21 cellular contexts compared by ENCODE assay signal in genomic region chr14:99216191-99216590, GRCh38. TPM values are rescaled to one million over a fixed set of nuclear protein-coding genes. Genes with fewer than 3 reads are reported as not detected.
DNase-seq lines count a peak whose midpoint lies in the region; ATAC-seq and TF ChIP-seq lines count a peak whose summit lies in the region.
"Had no signal": no experiment of that assay in that cellular context is flagged by ENCODE, and none has a peak within 500 bp of the region (broad histone marks: within the 10 kb centered on the region; RNA-seq: fewer than 3 reads in every experiment).

No MANE protein-coding gene starts in this region.

- H3K4me1 ChIP-seq in RWPE2 (ENCODE audit: insufficient read depth, poor library complexity, severe bottlenecking) (peaks cover 11% of the 10 kb centered on the region), gastrocnemius medialis (no peaks in the 10 kb centered on the region), right cardiac atrium (ENCODE audit: control insufficient read depth, insufficient read depth, low read length) (no peaks in the 10 kb centered on the region)
- H3K4me1 ChIP-seq: breast epithelium, HAP-1, psoas muscle had no signal

- intact Hi-C loops in activated naive CD4-positive, alpha-beta T cell treated with anti-CD3 and anti-CD28 coated beads for 36 hours (cut with micrococcal nuclease) = no loop called here
- intact Hi-C loops in gastrocnemius medialis (cut with DNase I; ENCODE audit: low total_unique reads) = no loop called here
- intact Hi-C loops in right cardiac atrium (cut with DNase I) = no loop called here

- ATAC-seq in RWPE2 (ENCODE audit: low read depth) (no peak), omental fat pad (ENCODE audit: low FRiP score) (peak; percentile 21), gastrocnemius medialis (no peak), right cardiac atrium (no peak)
- ATAC-seq in activated naive CD8-positive, alpha-beta T cell treated with anti-CD3 and anti-CD28 coated beads, Interleukin-2, amount 10 ng/mL, durations not matched to agents 7 days and 5 days (ENCODE audit: low read depth) = no peak
- ATAC-seq: psoas muscle had no signal

- no peak for TF ChIP-seq POLR2A in gastrocnemius medialis (IDR thresholded peaks at IDR 0.05)

- 87% methylated on average over 10 of the region's 10 CpGs for WGBS in right cardiac atrium

- no peak for DNase-seq in activated naive CD4-positive, alpha-beta T cell treated with anti-CD3 and anti-CD28 coated beads for 36 hours
- no peak for DNase-seq in activated naive CD4-positive, alpha-beta T cell (lab: John Stamatoyannopoulos, UW)
- DNase-seq in RWPE2 (ENCODE audit: low spot score) (peak; percentile 45), omental fat pad (ENCODE audit: low spot score) (no peak), gastrocnemius medialis (no peak), right cardiac atrium (no peak), SKM-1 treated with dmso at 0.1 percent for 144 hours (lab: John Stamatoyannopoulos, UW; ENCODE audit: unreplicated experiment) (no peak)
- no peak for DNase-seq in activated naive CD8-positive, alpha-beta T cell treated with anti-CD3 and anti-CD28 coated beads, Interleukin-2, amount 10 ng/mL, durations not matched to agents 7 days and 5 days
- DNase-seq: activated gamma-delta T cell treated with Interleukin-2 at 50 U/mL for 16 hours, DND-41, foreskin melanocyte, Kasumi-1, NCI-H1092, NCI-H2081, NCI-H446, nephron progenitor cell, psoas muscle had no signal

- in situ Hi-C loops in gastrocnemius medialis (cut with MboI; ENCODE audit: low sequenced_read_pairs in 4 of 4) = no loop called here

- H3K27ac ChIP-seq in RWPE2 (ENCODE audit: poor library complexity, severe bottlenecking) (no peak overlapping the region), gastrocnemius medialis (no peak overlapping the region), right cardiac atrium (ENCODE audit: low read length) (no peak overlapping the region)
- H3K27ac ChIP-seq: breast epithelium, epithelial cell of prostate, psoas muscle had no signal

- CTCF ChIA-PET in activated naive CD4-positive, alpha-beta T cell treated with anti-CD3 and anti-CD28 coated beads for 36 hours (lab: Charles Lee) = interaction anchor here (0.8 to 3.0 kb wide), 7 partner anchors 8 to 51 kb away, joined by 3 to 12 read pairs (median 5); no protein-coding TSS in a partner anchor

- H3K4me1 Mint-ChIP-seq in activated naive CD4-positive, alpha-beta T cell treated with anti-CD3 and anti-CD28 coated beads for 36 hours (ENCODE audit: low read depth) = peaks cover 91% of the 10 kb centered on the region
- peaks cover 74% of the 10 kb centered on the region for H3K4me1 Mint-ChIP-seq in activated naive CD8-positive, alpha-beta T cell treated with anti-CD3 and anti-CD28 coated beads, Interleukin-2, amount 10 ng/mL, durations not matched to agents 7 days and 5 days

- no peaks in the 10 kb centered on the region for H3K27me3 Mint-ChIP-seq in activated naive CD4-positive, alpha-beta T cell treated with anti-CD3 and anti-CD28 coated beads for 36 hours (ENCODE audit: low read depth)
- H3K27me3 Mint-ChIP-seq in activated naive CD8-positive, alpha-beta T cell treated with anti-CD3 and anti-CD28 coated beads, Interleukin-2, amount 10 ng/mL, durations not matched to agents 7 days and 5 days = no peaks in the 10 kb centered on the region
- H3K27me3 Mint-ChIP-seq: dendritic cell treated with granulocyte-macrophage colony-stimulating factor and Interleukin-4, amounts not matched to agents 40 ng/mL and 50 ng/mL, for 4 days had no signal

- H3K36me3 ChIP-seq in RWPE2 (ENCODE audit: low read depth) = no peaks in the 10 kb centered on the region
- no peaks in the 10 kb centered on the region for H3K36me3 ChIP-seq in gastrocnemius medialis
- H3K36me3 ChIP-seq: breast epithelium, HAP-1 had no signal

- H3K4me3 Mint-ChIP-seq in activated naive CD4-positive, alpha-beta T cell treated with anti-CD3 and anti-CD28 coated beads for 36 hours = peak overlapping the region; percentile 71
- H3K4me3 Mint-ChIP-seq in activated naive CD8-positive, alpha-beta T cell treated with anti-CD3 and anti-CD28 coated beads, Interleukin-2, amount 10 ng/mL, durations not matched to agents 7 days and 5 days = peak overlapping the region; percentile 78
- H3K4me3 Mint-ChIP-seq: dendritic cell treated with granulocyte-macrophage colony-stimulating factor and Interleukin-4, amounts not matched to agents 40 ng/mL and 50 ng/mL, for 4 days; nephron progenitor cell had no signal

- TF ChIP-seq CTCF in RWPE2 (IDR thresholded peaks at IDR 0.05; ENCODE audit: poor library complexity, severe bottlenecking) (no peak), omental fat pad (IDR thresholded peaks at IDR 0.05) (no peak), gastrocnemius medialis (IDR thresholded peaks at IDR 0.05 in 4 of 5, conservative IDR thresholded peaks at IDR 0.05 in 1 of 5) (no peak)

- H3K4me3 ChIP-seq in RWPE2 (ENCODE audit: severe bottlenecking) = no peak overlapping the region
- no peak overlapping the region for H3K4me3 ChIP-seq in gastrocnemius medialis
- H3K4me3 ChIP-seq in right cardiac atrium (ENCODE audit: low read length) = no peak overlapping the region
- H3K4me3 ChIP-seq: HAP-1 had no signal

- H3K36me3 Mint-ChIP-seq in activated naive CD4-positive, alpha-beta T cell treated with anti-CD3 and anti-CD28 coated beads for 36 hours (ENCODE audit: low read depth) = peaks cover 40% of the 10 kb centered on the region
- peaks cover 30% of the 10 kb centered on the region for H3K36me3 Mint-ChIP-seq in activated naive CD8-positive, alpha-beta T cell treated with anti-CD3 and anti-CD28 coated beads, Interleukin-2, amount 10 ng/mL, durations not matched to agents 7 days and 5 days

- H3K27ac Mint-ChIP-seq in activated naive CD4-positive, alpha-beta T cell treated with anti-CD3 and anti-CD28 coated beads for 36 hours = peak overlapping the region; percentile 85
- H3K27ac Mint-ChIP-seq in activated naive CD8-positive, alpha-beta T cell treated with anti-CD3 and anti-CD28 coated beads, Interleukin-2, amount 10 ng/mL, durations not matched to agents 7 days and 5 days = peak overlapping the region; percentile 72
- H3K27ac Mint-ChIP-seq: dendritic cell treated with granulocyte-macrophage colony-stimulating factor and Interleukin-4, amounts not matched to agents 40 ng/mL and 50 ng/mL, for 4 days had no signal

- no peaks in the 10 kb centered on the region for H3K27me3 ChIP-seq in RWPE2 (ENCODE audit: insufficient read depth, poor library complexity, severe bottlenecking)
- H3K27me3 ChIP-seq in gastrocnemius medialis = peaks cover 0 to 15% (median 0%) of the 10 kb centered on the region in 3 donors
- H3K27me3 ChIP-seq in right cardiac atrium (ENCODE audit: control insufficient read depth, insufficient read depth) = no peaks in the 10 kb centered on the region
- H3K27me3 ChIP-seq: breast epithelium had no signal

- H3K9me3 Mint-ChIP-seq in activated naive CD4-positive, alpha-beta T cell treated with anti-CD3 and anti-CD28 coated beads for 36 hours = no peaks in the 10 kb centered on the region
- no peaks in the 10 kb centered on the region for H3K9me3 Mint-ChIP-seq in activated naive CD8-positive, alpha-beta T cell treated with anti-CD3 and anti-CD28 coated beads, Interleukin-2, amount 10 ng/mL, durations not matched to agents 7 days and 5 days
- H3K9me3 Mint-ChIP-seq: dendritic cell treated with granulocyte-macrophage colony-stimulating factor and Interleukin-4, amounts not matched to agents 40 ng/mL and 50 ng/mL, for 4 days; nephron progenitor cell had no signal

- H3K9me3 ChIP-seq in RWPE2 (ENCODE audit: severe bottlenecking) (no peaks in the 10 kb centered on the region), gastrocnemius medialis (no peaks in the 10 kb centered on the region), right cardiac atrium (ENCODE audit: control insufficient read depth, low read length) (no peaks in the 10 kb centered on the region)
- H3K9me3 ChIP-seq: breast epithelium, HAP-1, psoas muscle had no signal

- POLR2A ChIA-PET in activated naive CD8-positive, alpha-beta T cell treated with anti-CD3 and anti-CD28 coated beads, Interleukin-2, amount 10 ng/mL, durations not matched to agents 7 days and 5 days (lab: Charles Lee) = interaction anchor here (1.0 to 2.3 kb wide), 5 partner anchors 27 to 56 kb away, joined by 3 to 9 read pairs (median 3); partner anchors contain the start of gene BCL11B

RNA-seq across cellular contexts. Expression of gene BCL11B, which starts 55.8 kb away (rescaled TPM):
- 10 to 100 TPM; 71.7 to 71.9 TPM for total RNA-seq in activated naive CD4-positive, alpha-beta T cell treated with anti-CD3 and anti-CD28 coated beads for 36 hours
- 100 to 1,000 TPM in 1 of 2 experiments, 10 to 100 TPM in 1; 99.5 to 104 TPM for total RNA-seq in activated naive CD8-positive, alpha-beta T cell treated with anti-CD3 and anti-CD28 coated beads, Interleukin-2, amount 10 ng/mL, durations not matched to agents 7 days and 5 days
- total RNA-seq in omental fat pad = 1 to 10 TPM in 1 of 4 donors, under 1 TPM in 3; 0.56 to 2.0 (median 0.77) TPM
- total RNA-seq in gastrocnemius medialis = under 1 TPM in 3 of 4 donors, not detected in 1; 0.05 to 0.62 (median 0.18) TPM
- total RNA-seq in right cardiac atrium = under 1 TPM; 0.08 to 0.63 (median 0.23) TPM
- polyA plus RNA-seq in right cardiac atrium = 0.05 TPM

Comparison
In these comparisons a context has a peak if more than half of its experiments do, and no peak if none do; other contexts are left out.
1. RNA of gene BCL11B, which starts 55.8 kb away (total RNA-seq): 99.5 to 104 TPM in activated naive CD8-positive, alpha-beta T cell treated with anti-CD3 and anti-CD28 coated beads, Interleukin-2, amount 10 ng/mL, durations not matched to agents 7 days and 5 days and 71.7 to 71.9 TPM in activated naive CD4-positive, alpha-beta T cell treated with anti-CD3 and anti-CD28 coated beads for 36 hours; 0.56 to 2.0 TPM in omental fat pad, 0.08 to 0.63 TPM in right cardiac atrium and 0.05 to 0.62 TPM in gastrocnemius medialis; every median in the first group is over 10 times any median in the second.